7 cellular contexts compared by ENCODE assay signal in genomic region chr7:13742719-13743640, GRCh38.
DNase-seq lines count a peak whose midpoint lies in the region; ATAC-seq and TF ChIP-seq lines count a peak whose summit lies in the region.

No MANE protein-coding gene starts in this region.

- H3K79me2 ChIP-seq in mammary epithelial cell (ENCODE audit: insufficient read depth, low read length) = no peaks in the 10 kb centered on the region

- ATAC-seq in left colon (peak; percentile 57), HG02678 (IDR thresholded peaks at IDR 0.05; ENCODE audit: unreplicated experiment) (no peak), HG02623 (IDR thresholded peaks at IDR 0.05; ENCODE audit: unreplicated experiment) (no peak), HG03521 (IDR thresholded peaks at IDR 0.05; ENCODE audit: unreplicated experiment) (no peak)

- BruUV-seq in mammary epithelial cell (replicated peaks; lab: Mats Ljungman, UMichigan) = no TSS peak

- no peaks in the 10 kb centered on the region for H4K20me1 ChIP-seq in mammary epithelial cell (ENCODE audit: insufficient read depth, low read length)

- H3K4me2 ChIP-seq in mammary epithelial cell (ENCODE audit: insufficient read depth, low read depth, low read length) = no peak overlapping the region

- no peaks in the 10 kb centered on the region for H3K36me3 ChIP-seq in mammary epithelial cell (ENCODE audit: insufficient read depth, low read length)

- H3K27me3 ChIP-seq in mammary epithelial cell (ENCODE audit: insufficient read depth, low read length) = no peaks in the 10 kb centered on the region

- H2AFZ ChIP-seq in mammary epithelial cell (ENCODE audit: low read depth, low read length) = peak overlapping the region; percentile 34

- CTCF ChIA-PET in mammary epithelial cell (lab: Charles Lee; ENCODE audit: low non-redundant PET) = interaction anchor here (0.6 kb wide), 2 partner anchors 14 to 239 kb away, joined by 3 to 4 read pairs; no protein-coding TSS in a partner anchor

- DNase-seq in H4 (ENCODE audit: low spot score) (peak; percentile 93), NCI-H2196 treated with DMSO at 0.1 percent for 48 hours (lab: John Stamatoyannopoulos, UW; ENCODE audit: unreplicated experiment) (peak; percentile 8), mammary epithelial cell (peak; percentile 33), left colon (peak in 1 of 2 donors; percentile 24)

- peak; percentile 39 to 64 for TF ChIP-seq CTCF in mammary epithelial cell (conservative IDR thresholded peaks at IDR 0.05 in 1 of 2, IDR thresholded peaks at IDR 0.05 in 1 of 2; ENCODE audit: extremely low read depth in 1 of 2, insufficient read depth in 1 of 2, low read depth in 1 of 2, low read length in 2 of 2)

- dilution Hi-C loops in mammary epithelial cell (cut with HindIII; ENCODE audit: low sequenced_read_pairs) = no loop called here

- intact Hi-C loops in mammary epithelial cell (cut with micrococcal nuclease) = loop anchor here (2.0 to 5.0 kb wide), 2 partner anchors 248 to 461 kb away; no protein-coding TSS in a partner anchor
- intact Hi-C loops in left colon (cut with DNase I, micrococcal nuclease) = no loop called here

- no peak overlapping the region for H3K9ac ChIP-seq in mammary epithelial cell (ENCODE audit: insufficient read depth, low read length)

- no peak overlapping the region for H3K27ac ChIP-seq in mammary epithelial cell (ENCODE audit: insufficient read depth, low read depth, low read length)

- in situ Hi-C loops in mammary epithelial cell (cut with MboI; ENCODE audit: low sequenced_read_pairs in 2 of 2) = no loop called here

- H3K4me1 ChIP-seq in mammary epithelial cell (ENCODE audit: insufficient read depth, low read length) = peaks cover 6% of the 10 kb centered on the region

- H3K4me3 ChIP-seq in mammary epithelial cell (replicated peaks in 1 of 3; ENCODE audit: insufficient read depth in 1 of 3, low read depth in 2 of 3, low read length in 3 of 3) = no peak overlapping the region

- WGBS in mammary epithelial cell (ENCODE audit: low coverage, missing lambda C conversion rate) = 35% methylated on average over 5 of the region's 5 CpGs

- H3K9me3 ChIP-seq in mammary epithelial cell (replicated peaks; ENCODE audit: insufficient read depth, low read length) = no peaks in the 10 kb centered on the region
